Comparison of ENCODE assay signal across 8 cellular contexts in the genomic region with DNA sequence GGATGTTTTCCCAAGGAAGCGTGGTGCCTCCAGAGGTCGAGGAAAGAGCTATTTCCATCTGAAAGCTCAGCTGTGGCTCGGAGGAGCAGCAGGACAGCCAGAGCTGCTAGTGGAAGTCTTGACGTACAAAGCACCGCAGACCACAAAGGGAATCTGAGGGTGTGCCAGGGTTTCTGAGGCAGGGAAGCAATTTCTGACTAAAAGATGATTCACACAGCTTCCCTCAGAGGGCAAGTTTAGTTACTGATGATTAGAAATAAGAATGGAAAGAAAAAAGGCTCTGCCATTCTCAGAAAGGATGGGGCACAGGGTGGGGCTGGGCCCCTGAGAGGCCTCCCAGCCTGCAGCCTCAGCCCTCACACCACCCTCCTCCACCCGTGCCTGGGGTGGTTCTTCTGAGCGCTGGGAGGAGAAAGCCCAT. TPM values are rescaled to one million over a fixed set of nuclear protein-coding genes. Genes with fewer than 3 reads are reported as not detected.
DNase-seq lines count a peak whose midpoint lies in the region; ATAC-seq, FAIRE-seq and TF ChIP-seq lines count a peak whose summit lies in the region.

No MANE protein-coding gene starts in this region.

- no peak for TF ChIP-seq POLR2A in K562 (conservative IDR thresholded peaks at IDR 0.05)

- FAIRE-seq in K562 (lab: Jason Lieb, UNC), result no peak

- peak overlapping the region in 2 of 10 experiments; percentile 8 to 26; a peak in 2 of 20 replicates for H3K4me3 ChIP-seq in BLaER1 treated with 17β-estradiol and CSF1 and Interleukin-3, amounts not matched to agents 10 nM and 100 nM
- H3K4me3 ChIP-seq in K562 (no peak overlapping the region), osteoblast (ENCODE audit: insufficient read depth, low read length) (no peak overlapping the region)
- no peak overlapping the region for H3K4me3 ChIP-seq in effector memory CD4-positive, alpha-beta T cell (ENCODE audit: insufficient read depth, low read depth, low read length, poor library complexity, severe bottlenecking)

- H3K4me1 Mint-ChIP-seq in T-helper 17 cell, result peaks cover 8% of the 10 kb centered on the region

- no peak for TF ChIP-seq CTCF in K562 (IDR thresholded peaks at IDR 0.05 in 2 of 3, conservative IDR thresholded peaks at IDR 0.05 in 1 of 3; ENCODE audit: insufficient read depth in 2 of 3, low read depth in 1 of 3, low read length in 3 of 3)
- TF ChIP-seq CTCF in osteoblast (IDR thresholded peaks at IDR 0.05; ENCODE audit: extremely low read depth, low read depth, low read length), result no peak

- peaks cover 15% of the 10 kb centered on the region for H3K27me3 Mint-ChIP-seq in T-helper 17 cell

- CTCF ChIA-PET in K562 (lab: Yijun Ruan, JAX; ENCODE audit: low intra/inter-chr PET ratio), result no interaction called here

- TF ChIP-seq EP300 in K562 (IDR thresholded peaks at IDR 0.05; ENCODE audit: low read length), result no peak

- H3K9me1 ChIP-seq in K562 (ENCODE audit: control insufficient read depth, insufficient read depth, low read length), result no peaks in the 10 kb centered on the region

- peaks cover 51 to 82% (median 77%) of the 10 kb centered on the region in 10 experiments for H3K4me1 ChIP-seq in BLaER1 treated with 17β-estradiol and CSF1 and Interleukin-3, amounts not matched to agents 10 nM and 100 nM
- H3K4me1 ChIP-seq in K562 (replicated peaks in 1 of 2; ENCODE audit: control insufficient read depth in 2 of 2, insufficient read depth in 2 of 2, low read length in 2 of 2) (peaks cover 8 to 11% of the 10 kb centered on the region in 2 experiments; a peak in 3 of 5 replicates), osteoblast (ENCODE audit: insufficient read depth, low read length) (peaks cover 31% of the 10 kb centered on the region)
- peaks cover 7% of the 10 kb centered on the region for H3K4me1 ChIP-seq in effector memory CD4-positive, alpha-beta T cell (ENCODE audit: control insufficient read depth, insufficient read depth, low read length, poor library complexity, severe bottlenecking)

- no peak overlapping the region for H3K27ac Mint-ChIP-seq in T-helper 17 cell

- H3K27me3 ChIP-seq in BLaER1 treated with 17β-estradiol and CSF1 and Interleukin-3, amounts not matched to agents 10 nM and 100 nM, result no peaks in the 10 kb centered on the region
- H3K27me3 ChIP-seq in K562 (ENCODE audit: control insufficient read depth in 2 of 2, insufficient read depth in 2 of 2, low read length in 2 of 2) (peaks cover 11 to 32% of the 10 kb centered on the region in 2 experiments), osteoblast (ENCODE audit: insufficient read depth, low read length) (no peaks in the 10 kb centered on the region)
- no peaks in the 10 kb centered on the region for H3K27me3 ChIP-seq in effector memory CD4-positive, alpha-beta T cell (replicated peaks; ENCODE audit: control insufficient read depth, insufficient read depth, low read length, poor library complexity, severe bottlenecking)

- peak overlapping the region; percentile 74 to 94 (median 82) for H3K4me2 ChIP-seq in BLaER1 treated with 17β-estradiol and CSF1 and Interleukin-3, amounts not matched to agents 10 nM and 100 nM
- no peak overlapping the region for H3K4me2 ChIP-seq in K562 (ENCODE audit: insufficient read depth, low read length)
- H3K4me2 ChIP-seq in osteoblast (ENCODE audit: insufficient read depth, low read length), result peak overlapping the region; percentile 25

- peaks cover 0 to 20% (median 10%) of the 10 kb centered on the region in 11 experiments; a peak in 17 of 22 replicates for H3K9me3 ChIP-seq in BLaER1 treated with 17β-estradiol and CSF1 and Interleukin-3, amounts not matched to agents 10 nM and 100 nM (replicated peaks in 1 of 11)
- no peaks in the 10 kb centered on the region for H3K9me3 ChIP-seq in K562 (replicated peaks; ENCODE audit: control insufficient read depth, insufficient read depth, low read depth, low read length)
- peaks cover 7% of the 10 kb centered on the region for H3K9me3 ChIP-seq in osteoblast (ENCODE audit: low read depth, low read length)
- H3K9me3 ChIP-seq in effector memory CD4-positive, alpha-beta T cell (ENCODE audit: control insufficient read depth, low read length), result no peaks in the 10 kb centered on the region
- no peaks in the 10 kb centered on the region for H3K9me3 ChIP-seq in T-helper 17 cell (ENCODE audit: control insufficient read depth, low read length, poor library complexity, severe bottlenecking)

- peak; percentile 48 to 71 for DNase-seq in NOMO-1 (lab: John Stamatoyannopoulos, UW; ENCODE audit: unreplicated experiment in 2 of 2)
- DNase-seq in K562 (ENCODE audit: extremely low read depth in 1 of 4, low spot score in 3 of 4), result no peak
- peak; percentile 96 for DNase-seq in osteoblast (ENCODE audit: insufficient read length, low spot score, missing footprints)
- no peak for DNase-seq in effector memory CD4-positive, alpha-beta T cell
- DNase-seq in T-helper 17 cell, result no peak

- H3K36me3 ChIP-seq in BLaER1 treated with 17β-estradiol and CSF1 and Interleukin-3, amounts not matched to agents 10 nM and 100 nM, result peaks cover 0 to 19% (median 0%) of the 10 kb centered on the region in 11 experiments; a peak in 3 of 22 replicates
- H3K36me3 ChIP-seq in K562 (ENCODE audit: control insufficient read depth, insufficient read depth, low read length) (no peaks in the 10 kb centered on the region), osteoblast (ENCODE audit: insufficient read depth, low read length) (no peaks in the 10 kb centered on the region)
- no peaks in the 10 kb centered on the region for H3K36me3 ChIP-seq in effector memory CD4-positive, alpha-beta T cell (ENCODE audit: control insufficient read depth, insufficient read depth, low read length)

- no TSS peak for BruUV-seq in K562 (replicated peaks; lab: Mats Ljungman, UMichigan)

- peak overlapping the region in 10 of 11 experiments; percentile 25 to 66 (median 49); a peak in 19 of 22 replicates for H3K27ac ChIP-seq in BLaER1 treated with 17β-estradiol and CSF1 and Interleukin-3, amounts not matched to agents 10 nM and 100 nM
- H3K27ac ChIP-seq in K562 (ENCODE audit: extremely low read depth, low read depth, low read length), result no peak overlapping the region
- H3K27ac ChIP-seq in osteoblast (ENCODE audit: low read depth, low read length), result peak overlapping the region; percentile 82
- H3K27ac ChIP-seq in effector memory CD4-positive, alpha-beta T cell (ENCODE audit: insufficient read depth, low read length, poor library complexity, severe bottlenecking), result no peak overlapping the region

- no peaks in the 10 kb centered on the region for H3K79me2 ChIP-seq in K562 (ENCODE audit: control insufficient read depth, insufficient read depth, low read length)
- no peaks in the 10 kb centered on the region for H3K79me2 ChIP-seq in osteoblast (ENCODE audit: insufficient read depth, low read length)

- H4K20me1 ChIP-seq in BLaER1 treated with 17β-estradiol and CSF1 and Interleukin-3, amounts not matched to agents 10 nM and 100 nM, result peaks cover 0 to 14% (median 0%) of the 10 kb centered on the region in 11 experiments; a peak in 1 of 22 replicates
- H4K20me1 ChIP-seq in K562 (replicated peaks; ENCODE audit: control insufficient read depth, insufficient read depth, low read length), result peaks cover 7% of the 10 kb centered on the region; the same call in 1 of the 2 replicates
- H4K20me1 ChIP-seq in osteoblast (ENCODE audit: insufficient read depth, low read length), result no peaks in the 10 kb centered on the region

- TF ChIP-seq RAD21 in K562 (CRISPR knock-in tag; conservative IDR thresholded peaks at IDR 0.05 in 1 of 2, IDR thresholded peaks at IDR 0.05 in 1 of 2), result no peak

- H3K36me3 Mint-ChIP-seq in T-helper 17 cell (ENCODE audit: low read depth), result peaks cover 3% of the 10 kb centered on the region

- WGBS in K562 (ENCODE audit: insufficient coverage, low coverage, missing lambda C conversion rate), result 3% methylated on average over 7 of the region's 7 CpGs

- H2AFZ ChIP-seq in K562 (ENCODE audit: low read depth, low read length) (no peak overlapping the region), osteoblast (ENCODE audit: low read length) (peak overlapping the region; percentile 32)

- intact Hi-C loops in K562 (cut with micrococcal nuclease), result no loop called here

- in situ Hi-C loops in K562 (cut with MboI), result no loop called here

- H3K9ac ChIP-seq in BLaER1 treated with 17β-estradiol and CSF1 and Interleukin-3, amounts not matched to agents 10 nM and 100 nM, result peak overlapping the region in 9 of 11 experiments; percentile 26 to 67 (median 40); a peak in 16 of 22 replicates
- H3K9ac ChIP-seq in K562 (ENCODE audit: insufficient read depth in 1 of 2, low read depth in 2 of 2, low read length in 2 of 2), result peak overlapping the region in 1 of 2 experiments; percentile 47; a peak in 2 of 4 replicates

- POLR2A ChIA-PET in K562 (lab: Yijun Ruan, JAX), result interaction anchor here (0.7 kb wide), 2 partner anchors 15 to 1212 kb away, joined by 3 read pairs; no protein-coding TSS in a partner anchor

- ATAC-seq in K562 (no peak), HG02798 (IDR thresholded peaks at IDR 0.05; ENCODE audit: poor library complexity, unreplicated experiment) (no peak), T-helper 17 cell (no peak), GM18520 (IDR thresholded peaks at IDR 0.05; ENCODE audit: unreplicated experiment) (no peak)

- H3K4me3 Mint-ChIP-seq in T-helper 17 cell, result no peak overlapping the region

TF ChIP-seq in K562, 482 proteins besides CTCF, POLR2A, EP300 and RAD21:
- no peak for TF ChIP-seq ZKSCAN8 (CRISPR knock-in tag; IDR thresholded peaks at IDR 0.05)
- TF ChIP-seq FOSL1 (tag; conservative IDR thresholded peaks at IDR 0.05), result 0 out of 2 replicates have a peak, but pooled peaks have one; percentile 15

RNA-seq across cellular contexts. Expression of a gene that starts 45.8 kb away (rescaled TPM):
- total RNA-seq in K562 (2011; cell fraction: chromatin; rRNA removed; ENCODE audit: low replicate concordance), result 285 and 425 TPM in 2 replicates
- total RNA-seq in K562 (2011; cell fraction: nucleolus; rRNA removed), result 250 and 265 TPM in 2 replicates
- 278 and 337 TPM in 2 replicates for total RNA-seq in K562 (2011; cell fraction: nucleoplasm; rRNA removed)
- total RNA-seq in K562 (2014; rRNA removed) (256 and 318 TPM in 2 replicates), K562 (2014; rRNA removed; fragmentation: Illumina TruSeq; extraction: Trizol) (124 and 145 TPM in 2 replicates), K562 (2015; rRNA removed; fragmentation: Illumina TruSeq; extraction: Trizol) (192 and 196 TPM in 2 replicates), K562 (2021) (199 and 209 TPM in 2 replicates), osteoblast (201 and 204 TPM in 2 replicates), T-helper 17 cell (10 to 100 TPM; 87.0 to 88.0 TPM)
- polyA plus RNA-seq in K562 (2011; rRNA removed) (199 and 308 TPM in 2 replicates), K562 (2014; fragmentation: Illumina TruSeq; extraction: Trizol) (274 and 284 TPM in 2 replicates), K562 (2014; fragmentation: Nextera tagmentation; extraction: Ambion mirVana) (100 to 1,000 TPM in 1 of 2 experiments, 10 to 100 TPM in 1; 71.5 to 116 TPM), K562 (2014; rRNA removed) (152 and 181 TPM in 2 replicates)
- 331 and 334 TPM in 2 replicates for polyA plus RNA-seq in K562 (2011; cell fraction: cytosol; rRNA removed)
- polyA plus RNA-seq in K562 (2011; cell fraction: nucleus; rRNA removed), result 250 and 306 TPM in 2 replicates
- 186 and 201 TPM in 2 replicates for polyA plus RNA-seq in K562 (2012)
- polyA minus RNA-seq in K562 (2011; rRNA and poly(A)+ RNA removed), result 268 and 286 TPM in 2 replicates
- 204 and 250 TPM in 2 replicates for polyA minus RNA-seq in K562 (2011; cell fraction: cytosol; rRNA and poly(A)+ RNA removed)
- 102 and 172 TPM in 2 replicates for polyA minus RNA-seq in K562 (2011; cell fraction: nucleus; rRNA and poly(A)+ RNA removed)

Comparison
In these comparisons a context has a peak if more than half of its experiments do, and no peak if none do; other contexts are left out.
1. H3K27ac ChIP-seq: peak in BLaER1 treated with 17β-estradiol and CSF1 and Interleukin-3, amounts not matched to agents 10 nM and 100 nM (10 of 11) and osteoblast (single experiment); none in K562 (single experiment) and effector memory CD4-positive, alpha-beta T cell (single experiment).
2. DNase-seq: peak in NOMO-1 (2 of 2) and osteoblast (single experiment); none in K562 (0 of 4), effector memory CD4-positive, alpha-beta T cell (0 of 3) and T-helper 17 cell (0 of 3).